23 cellular contexts compared by ENCODE assay signal in genomic region chr2:104077573-104077972, GRCh38.
"Had no signal": no experiment of that assay in that cellular context is flagged by ENCODE, and none has a peak within 500 bp of the region (broad histone marks: within the 10 kb centered on the region; RNA-seq: fewer than 3 reads in every experiment).

No MANE protein-coding gene starts in this region.

- H3K9me3 ChIP-seq: mucosa of descending colon, thyroid gland had no signal

- H3K36me3 ChIP-seq: stomach, thyroid gland had no signal

- H3K4me3 ChIP-seq: dorsolateral prefrontal cortex, lung, mucosa of descending colon, smooth muscle cell, stomach, thyroid gland had no signal

- H3K27ac ChIP-seq: dorsolateral prefrontal cortex, parathyroid adenoma, stomach, thyroid gland had no signal

- H3K4me2 ChIP-seq: smooth muscle cell had no signal

- H3K9ac ChIP-seq: parathyroid adenoma had no signal

- H3K9me3 Mint-ChIP-seq: mesothelial cell of epicardium, neural crest cell had no signal

- H3K27ac Mint-ChIP-seq: memory B cell; mesothelial cell of epicardium; natural killer cell treated with Interleukin-12 subunit alpha and Interleukin-12 subunit beta and Interleukin-15 and Interleukin-18, amount 100 ng/mL, for 72 hours; progenitor cell of endocrine pancreas had no signal

- H3K4me1 Mint-ChIP-seq: memory B cell, mesothelial cell of epicardium, naive B cell, neural crest cell had no signal

- H2AFZ ChIP-seq: parathyroid adenoma had no signal

- H3K79me2 ChIP-seq: parathyroid adenoma had no signal

- ATAC-seq: left lobe of liver; mucosa of descending colon; natural killer cell treated with Interleukin-12 subunit alpha and Interleukin-12 subunit beta and Interleukin-15 and Interleukin-18, amount 100 ng/mL, for 72 hours; sciatic nerve had no signal

- H3K36me3 Mint-ChIP-seq: memory B cell, mesothelial cell of epicardium, naive B cell had no signal

- H3K4me3 Mint-ChIP-seq: memory B cell; mesothelial cell of epicardium; naive B cell; natural killer cell treated with Interleukin-12 subunit alpha and Interleukin-12 subunit beta and Interleukin-15 and Interleukin-18, amount 100 ng/mL, for 72 hours; neural crest cell had no signal

- DNase-seq: dorsolateral prefrontal cortex; effector CD4-positive, alpha-beta T cell; kidney; mucosa of descending colon; naive B cell; stimulated activated CD4-positive, alpha-beta T cell treated with anti-CD3 and anti-CD28 coated beads, Interleukin-12 subunit alpha, Interleukin-12 subunit beta, amount 100 ng/mL, for 4 hours; stimulated activated CD4-positive, alpha-beta T cell treated with anti-CD3 and anti-CD28 coated beads, Interleukin-1b, Interleukin-23, amount 100 ng/mL, for 48 hours; stimulated activated CD4-positive, alpha-beta T cell treated with anti-CD3 and anti-CD28 coated beads, Interleukin-4, amount 100 ng/mL, for 1 hour; stimulated activated CD8-positive, alpha-beta memory T cell treated with anti-CD3 and anti-CD28 coated beads, Interleukin-4, amount 100 ng/mL, for 48 hours; stimulated activated naive CD4-positive, alpha-beta T cell treated with Interleukin-2 at 50 U/mL for 16 hours; stomach; thyroid gland; trophoblast cell had no signal

- H3K4me1 ChIP-seq: parathyroid adenoma, stomach, thyroid gland had no signal

- H3K27me3 Mint-ChIP-seq: memory B cell; naive B cell; natural killer cell treated with Interleukin-12 subunit alpha and Interleukin-12 subunit beta and Interleukin-15 and Interleukin-18, amount 100 ng/mL, for 72 hours; progenitor cell of endocrine pancreas had no signal

- H3K27me3 ChIP-seq: dorsolateral prefrontal cortex, stomach, thyroid gland had no signal
